In genomic region chr10:93461124-93461806, GRCh38 we compare ENCODE assay signal across 9 cellular contexts. TPM values are rescaled to one million over a fixed set of nuclear protein-coding genes. Genes with fewer than 3 reads are reported as not detected.
DNase-seq lines count a peak whose midpoint lies in the region; ATAC-seq and TF ChIP-seq lines count a peak whose summit lies in the region.
"Had no signal": no experiment of that assay in that cellular context is flagged by ENCODE, and none has a peak within 500 bp of the region (broad histone marks: within the 10 kb centered on the region; RNA-seq: fewer than 3 reads in every experiment).

No MANE protein-coding gene starts in this region.

- peak; percentile 79 for DNase-seq in ACHN
- no peak for DNase-seq in ascending aorta (ENCODE audit: low spot score in 2 of 2)
- DNase-seq in lung (ENCODE audit: low spot score), result no peak
- no peak for DNase-seq in CD1c-positive myeloid dendritic cell (ENCODE audit: extremely low spot score)
- DNase-seq in mucosa of gallbladder (ENCODE audit: low spot score), result no peak
- no peak for DNase-seq in HuH-7.5 (ENCODE audit: low spot score)
- no peak for DNase-seq in NCI-H2171 (lab: John Stamatoyannopoulos, UW)
- DNase-seq: head of caudate nucleus had no signal

- H3K4me1 ChIP-seq in HEK293 (ENCODE audit: control insufficient read depth, insufficient read depth, low read length) (no peaks in the 10 kb centered on the region), ascending aorta (peaks cover 28 to 77% of the 10 kb centered on the region in 2 donors), lung (ENCODE audit: control insufficient read depth in 2 of 2, insufficient read depth in 2 of 2, low read length in 2 of 2) (peaks cover 9 to 22% of the 10 kb centered on the region in 2 donors)

- H3K27me3 ChIP-seq in ascending aorta, result no peaks in the 10 kb centered on the region
- H3K27me3 ChIP-seq in lung (ENCODE audit: control insufficient read depth, insufficient read depth), result no peaks in the 10 kb centered on the region

- POLR2A ChIA-PET in HEK293 (lab: Yijun Ruan, JAX), result no interaction called here

- H3K27ac ChIP-seq in HEK293 (ENCODE audit: extremely low read depth, low read depth, low read length) (no peak overlapping the region), ascending aorta (peak overlapping the region; percentile 86 to 96), lung (ENCODE audit: low read depth in 1 of 2, low read length in 1 of 2) (peak overlapping the region; percentile 18 to 79)

- ATAC-seq in lung (ENCODE audit: insufficient read depth, low FRiP score), result no peak

- H3K9me3 ChIP-seq in HEK293 (ENCODE audit: control insufficient read depth, insufficient read depth, low read depth, low read length) (no peaks in the 10 kb centered on the region), ascending aorta (no peaks in the 10 kb centered on the region), lung (ENCODE audit: control insufficient read depth in 2 of 2, insufficient read depth in 1 of 2, low read length in 1 of 2) (no peaks in the 10 kb centered on the region)

- H3K36me3 ChIP-seq in HEK293 (ENCODE audit: control insufficient read depth in 2 of 2, insufficient read depth in 1 of 2, low read length in 2 of 2) (no peaks in the 10 kb centered on the region), ascending aorta (peaks cover 5 to 7% of the 10 kb centered on the region in 2 donors), lung (ENCODE audit: control insufficient read depth in 2 of 2, insufficient read depth in 2 of 2, low read length in 2 of 2) (peaks cover 0 to 6% of the 10 kb centered on the region in 2 donors)

- H3K4me3 ChIP-seq in HEK293 (ENCODE audit: low read depth, low read length) (no peak overlapping the region), ascending aorta (no peak overlapping the region), lung (no peak overlapping the region)

- intact Hi-C loops in ascending aorta (cut with DNase I), result no loop called here

- in situ Hi-C loops in ACHN (cut with HindIII; ENCODE audit: low pct_ligation_motif_present, low pct_unique_long_range_greater_than_20kb, low sequenced_read_pairs), result no loop called here

- CTCF ChIA-PET in HEK293 (lab: Yijun Ruan, JAX), result interaction anchor here (0.7 to 2.5 kb wide), 4 partner anchors 10 to 144 kb away, joined by 3 to 13 read pairs (median 4); partner anchors contain the start of gene MYOF

- 45 to 62% methylated on average over 4 of the region's 4 CpGs for WGBS in lung, 2 donors

- TF ChIP-seq CTCF in HEK293 (tag by site-specific recombination; IDR thresholded peaks at IDR 0.05), result no peak
- TF ChIP-seq CTCF in ascending aorta (IDR thresholded peaks at IDR 0.05), result no peak
- TF ChIP-seq CTCF in lung (IDR thresholded peaks at IDR 0.05; ENCODE audit: control extremely low read depth, extremely low read depth), result no peak

TF ChIP-seq in HEK293, 187 proteins besides CTCF, POLR2A, EP300 and RAD21:
- TF ChIP-seq ZFHX2 (tag by site-specific recombination; conservative IDR thresholded peaks at IDR 0.05), result peak; percentile 44; the same call in 1 of the 2 replicates
- TF ChIP-seq ZNF398 (tag by site-specific recombination; IDR thresholded peaks at IDR 0.05), result no peak

RNA-seq across cellular contexts. Expression of gene MYOF, which starts 20.9 kb away (rescaled TPM):
- total RNA-seq in ascending aorta (68.2 TPM), lung (100 to 1,000 TPM; 111 to 194 TPM), mucosa of gallbladder (99.3 TPM)
- 10 to 100 TPM; 23.4 to 53.2 TPM for polyA plus RNA-seq in lung

RNA-seq across cellular contexts. Expression of gene CEP55, which starts 35.1 kb away (rescaled TPM):
- total RNA-seq in ascending aorta, result not detected
- 1 to 10 TPM; 1.7 to 3.5 TPM for total RNA-seq in lung
- polyA plus RNA-seq in lung, result 1 to 10 TPM; 1.6 to 1.8 TPM
- 1.3 TPM for total RNA-seq in mucosa of gallbladder
